Comparison of ENCODE assay signal across 17 cellular contexts in genomic region chr5:144309265-144309664, GRCh38.
DNase-seq lines count a peak whose midpoint lies in the region; ATAC-seq, FAIRE-seq and TF ChIP-seq lines count a peak whose summit lies in the region.
"Had no signal": no experiment of that assay in that cellular context is flagged by ENCODE, and none has a peak within 500 bp of the region (broad histone marks: within the 10 kb centered on the region; RNA-seq: fewer than 3 reads in every experiment).

No MANE protein-coding gene starts in this region.

- no peak for FAIRE-seq in H54 (lab: Jason Lieb, UNC)

- H2AK5ac ChIP-seq in mesendoderm (ENCODE audit: low read length) = no peak overlapping the region

- TF ChIP-seq POLR2A in H54 (IDR thresholded peaks at IDR 0.05; ENCODE audit: low read depth, low read length) = no peak

- no peaks in the 10 kb centered on the region for H3K79me1 ChIP-seq in mesendoderm (ENCODE audit: low read length)

- no peak overlapping the region for H3K18ac ChIP-seq in mesendoderm (ENCODE audit: low read length)

- H2BK15ac ChIP-seq in mesendoderm (replicated peaks; ENCODE audit: low read depth) = no peak overlapping the region

- peaks cover 0 to 4% of the 10 kb centered on the region in 2 donors for H3K9me3 Mint-ChIP-seq in activated naive CD4-positive, alpha-beta T cell treated with anti-CD3 and anti-CD28 coated beads, Interleukin-2, amount 50 U/mL, for 72 hours
- H3K9me3 Mint-ChIP-seq: nephron progenitor cell had no signal

- no peak overlapping the region for H3K23ac ChIP-seq in mesendoderm (ENCODE audit: low read length)

- no peaks in the 10 kb centered on the region for H3K36me3 ChIP-seq in mesendoderm (ENCODE audit: control insufficient read depth, insufficient read depth, low read length)
- H3K36me3 ChIP-seq: ascending aorta had no signal

- no peak overlapping the region for H3K9ac ChIP-seq in mesendoderm (ENCODE audit: low read length)

- no peak overlapping the region for H2BK120ac ChIP-seq in mesendoderm (ENCODE audit: low read depth, low read length)

- H2BK5ac ChIP-seq in mesendoderm (ENCODE audit: low read length) = no peak overlapping the region

- H3K56ac ChIP-seq in mesendoderm (ENCODE audit: low read length) = no peak overlapping the region

- no peak for ATAC-seq in HG02970 (IDR thresholded peaks at IDR 0.05; ENCODE audit: low FRiP score, unreplicated experiment)
- no peak for ATAC-seq in activated naive CD4-positive, alpha-beta T cell treated with anti-CD3 and anti-CD28 coated beads, Interleukin-2, amount 50 U/mL, for 72 hours
- ATAC-seq: HCT116 had no signal

- DNase-seq in DMS 273 (lab: John Stamatoyannopoulos, UW; ENCODE audit: unreplicated experiment) (peak; percentile 87), LHCN-M2 (ENCODE audit: low read depth) (peak; percentile 7), cerebellar cortex (ENCODE audit: low spot score) (peak; percentile 27), mesendoderm (peak; percentile 72), HuH-7.5 (ENCODE audit: low spot score) (no peak), H54 (ENCODE audit: insufficient read length, low spot score) (no peak)
- no peak for DNase-seq in activated naive CD4-positive, alpha-beta T cell treated with anti-CD3 and anti-CD28 coated beads, Interleukin-2, amount 50 U/mL, for 72 hours (ENCODE audit: low spot score in 2 of 2)
- DNase-seq: activated CD4-positive, alpha-beta T cell treated with anti-CD3 and anti-CD28 coated beads for 48 hours; dorsolateral prefrontal cortex; immature natural killer cell; NCI-H1436; nephron progenitor cell; substantia nigra had no signal

- H3K4ac ChIP-seq in mesendoderm (ENCODE audit: low read depth, low read length) = no peak overlapping the region

- no peak overlapping the region for H4K5ac ChIP-seq in mesendoderm (ENCODE audit: low read length)

- no peaks in the 10 kb centered on the region for H3K36me3 Mint-ChIP-seq in activated naive CD4-positive, alpha-beta T cell treated with anti-CD3 and anti-CD28 coated beads, Interleukin-2, amount 50 U/mL, for 72 hours
- H3K36me3 Mint-ChIP-seq: immature natural killer cell had no signal

- H3K27ac ChIP-seq in mesendoderm (ENCODE audit: low read depth, low read length) = no peak overlapping the region
- H3K27ac ChIP-seq: ascending aorta, dorsolateral prefrontal cortex, RWPE1 had no signal

- no CpG with 5 or more reads among the region's 3 CpGs for WGBS in mesendoderm (ENCODE audit: extremely low coverage, insufficient coverage, low lambda C conversion rate)

- peaks cover 3% of the 10 kb centered on the region for H3K4me1 ChIP-seq in mesendoderm (ENCODE audit: control insufficient read depth, low read depth, low read length)
- H3K4me1 ChIP-seq: ascending aorta had no signal

- no peak overlapping the region for H3K27ac Mint-ChIP-seq in activated naive CD4-positive, alpha-beta T cell treated with anti-CD3 and anti-CD28 coated beads, Interleukin-2, amount 50 U/mL, for 72 hours
- H3K27ac Mint-ChIP-seq: immature natural killer cell, nephron progenitor cell had no signal

- H3K27me3 ChIP-seq in mesendoderm (ENCODE audit: insufficient read depth, low read length, poor library complexity) = no peaks in the 10 kb centered on the region
- H3K27me3 ChIP-seq: ascending aorta, dorsolateral prefrontal cortex had no signal

- H4K8ac ChIP-seq in mesendoderm (ENCODE audit: low read depth, low read length) = peak overlapping the region; percentile 28

- no peaks in the 10 kb centered on the region for H3K79me2 ChIP-seq in mesendoderm (ENCODE audit: control insufficient read depth, insufficient read depth, low read length)

- H3K4me2 ChIP-seq in mesendoderm (ENCODE audit: low read length) = no peak overlapping the region

- H3K4me3 ChIP-seq in mesendoderm (ENCODE audit: low read length) = no peak overlapping the region
- H3K4me3 ChIP-seq: ascending aorta, dorsolateral prefrontal cortex had no signal

Comparison
In these comparisons a context has a peak if more than half of its experiments do, and no peak if none do; other contexts are left out.
1. DNase-seq: peak in DMS 273 (single experiment), LHCN-M2 (single experiment), cerebellar cortex (single experiment) and mesendoderm (single experiment); none in HuH-7.5 (single experiment), activated naive CD4-positive, alpha-beta T cell treated with anti-CD3 and anti-CD28 coated beads, Interleukin-2, amount 50 U/mL, for 72 hours (0 of 2) and H54 (single experiment).